Comparison of ENCODE assay signal across 8 cellular contexts in genomic region chr11:14789879-14790484, GRCh38.
A peak's percentile ranks its signal among the peaks of the same experiment; 100 is the strongest.
DNase-seq lines count a peak whose midpoint lies in the region; ATAC-seq and TF ChIP-seq lines count a peak whose summit lies in the region.

No MANE protein-coding gene starts in this region.

- TF ChIP-seq CTCF in left ventricle myocardium inferior (IDR thresholded peaks at IDR 0.05; ENCODE audit: borderline replicate concordance): peak; percentile 58
- peak; percentile 48; the same call in 1 of the 2 replicates for TF ChIP-seq CTCF in Panc1 (IDR thresholded peaks at IDR 0.05)
- TF ChIP-seq CTCF in type B pancreatic cell (conservative IDR thresholded peaks at IDR 0.05): peak; percentile 63

- H3K36me3 ChIP-seq in left ventricle myocardium inferior: no peaks in the 10 kb centered on the region
- H3K36me3 ChIP-seq in Panc1 (ENCODE audit: control insufficient read depth, insufficient read depth, low read length): peaks cover 2% of the 10 kb centered on the region; the same call in 1 of the 2 replicates

- in situ Hi-C loops in Panc1 (cut with HindIII; ENCODE audit: low pct_unique_long_range_greater_than_20kb, low sequenced_read_pairs): no loop called here

- no peak overlapping the region for H3K4me3 Mint-ChIP-seq in type B pancreatic cell

- no peak overlapping the region for H3K27ac Mint-ChIP-seq in type B pancreatic cell

- no peak overlapping the region for H3K4me3 ChIP-seq in left ventricle myocardium inferior
- no peak overlapping the region for H3K4me3 ChIP-seq in Panc1 (ENCODE audit: low read depth in 2 of 2, low read length in 2 of 2)

- POLR2A ChIA-PET in Panc1 (lab: Charles Lee): no interaction called here

- H3K27me3 ChIP-seq in left ventricle myocardium inferior (ENCODE audit: low read depth) (no peaks in the 10 kb centered on the region), Panc1 (ENCODE audit: control insufficient read depth, insufficient read depth, low read length) (no peaks in the 10 kb centered on the region)

- H3K36me3 Mint-ChIP-seq in type B pancreatic cell: no peaks in the 10 kb centered on the region

- H3K4me1 Mint-ChIP-seq in type B pancreatic cell (ENCODE audit: unreplicated experiment): no peaks in the 10 kb centered on the region

- H3K9me3 Mint-ChIP-seq in type B pancreatic cell: no peaks in the 10 kb centered on the region

- no peak for DNase-seq in left ventricle myocardium inferior
- no peak for DNase-seq in cardiac septum (ENCODE audit: low spot score)
- DNase-seq in Panc1 (ENCODE audit: low read depth, low spot score): no peak
- peak; percentile 49 for DNase-seq in fibroblast of peridontal ligament (ENCODE audit: extremely low read depth)
- no peak for DNase-seq in type B pancreatic cell (ENCODE audit: extremely low spot score, unreplicated experiment)
- DNase-seq in HK-2 (ENCODE audit: unreplicated experiment): no peak
- DNase-seq in stimulated activated naive CD4-positive, alpha-beta T cell treated with Interleukin-2 at 50 U/mL for 16 hours (lab: John Stamatoyannopoulos, UW): no peak

- H3K27me3 Mint-ChIP-seq in type B pancreatic cell: no peaks in the 10 kb centered on the region

- H3K4me1 ChIP-seq in left ventricle myocardium inferior (peaks cover 4% of the 10 kb centered on the region), Panc1 (ENCODE audit: control insufficient read depth, insufficient read depth, low read length) (no peaks in the 10 kb centered on the region)

- H3K9me3 ChIP-seq in left ventricle myocardium inferior (replicated peaks) (no peaks in the 10 kb centered on the region), Panc1 (ENCODE audit: control insufficient read depth, insufficient read depth, low read depth, low read length) (no peaks in the 10 kb centered on the region)

- BruUV-seq in Panc1 (replicated peaks; lab: Mats Ljungman, UMichigan): no TSS peak

- CTCF ChIA-PET in Panc1 (lab: Charles Lee): interaction anchor here (0.5 to 1.9 kb wide), 7 partner anchors 10 to 285 kb away, joined by 3 to 35 read pairs (median 5); partner anchors contain the start of gene CYP2R1

- intact Hi-C loops in left ventricle myocardium inferior (cut with micrococcal nuclease): no loop called here
- intact Hi-C loops in cardiac septum (cut with DNase I): no loop called here
- intact Hi-C loops in Panc1 (cut with micrococcal nuclease; ENCODE audit: unreplicated experiment): loop anchor here (1.0 to 10.0 kb wide), 2 partner anchors 115 to 285 kb away; partner anchors contain the start of gene CALCB

- ATAC-seq in Panc1: no peak
- no peak for ATAC-seq in HG03378 (IDR thresholded peaks at IDR 0.05; ENCODE audit: unreplicated experiment)

- H3K27ac ChIP-seq in left ventricle myocardium inferior (replicated peaks) (no peak overlapping the region), Panc1 (ENCODE audit: low read length) (no peak overlapping the region)
